22 cellular contexts compared by ENCODE assay signal in genomic region chr12:78007173-78007572, GRCh38.
DNase-seq lines count a peak whose midpoint lies in the region; ATAC-seq, FAIRE-seq and TF ChIP-seq lines count a peak whose summit lies in the region.
"Had no signal": no experiment of that assay in that cellular context is flagged by ENCODE, and none has a peak within 500 bp of the region (broad histone marks: within the 10 kb centered on the region; RNA-seq: fewer than 3 reads in every experiment).

No MANE protein-coding gene starts in this region.

- peaks cover 5% of the 10 kb centered on the region for H3F3A ChIP-seq in SK-N-SH (replicated peaks; ENCODE audit: insufficient read depth)

- DNase-seq in SK-N-SH: no peak
- no peak for DNase-seq in H1 (ENCODE audit: low read depth in 1 of 2, low spot score in 2 of 2)
- DNase-seq in DMS79 treated with DMSO at 0.1 percent for 48 hours (lab: John Stamatoyannopoulos, UW): no peak
- no peak for DNase-seq in NCI-H2081 treated with DMSO at 0.1 percent for 48 hours (lab: John Stamatoyannopoulos, UW)
- DNase-seq: AML-193; Caco-2; Calu3; CD4-positive, alpha-beta T cell; CD8-positive, alpha-beta T cell; DND-41; EL; GDM1 had no signal

- H3K4me2 ChIP-seq in SK-N-SH: no peak overlapping the region
- H3K4me2 ChIP-seq in H1 (ENCODE audit: insufficient read depth in 1 of 2, low read depth in 2 of 2, low read length in 2 of 2): no peak overlapping the region
- H3K4me2 ChIP-seq: A549; BLaER1 treated with 17β-estradiol and CSF1 and Interleukin-3, amounts not matched to agents 10 nM and 100 nM had no signal

- TF ChIP-seq RAD21 in SK-N-SH (IDR thresholded peaks at IDR 0.05; ENCODE audit: low read length): no peak
- no peak for TF ChIP-seq RAD21 in Ishikawa (IDR thresholded peaks at IDR 0.05; ENCODE audit: low read depth)
- no peak for TF ChIP-seq RAD21 in H1 (IDR thresholded peaks at IDR 0.05 in 1 of 2, conservative IDR thresholded peaks at IDR 0.05 in 1 of 2; ENCODE audit: low read depth in 2 of 2, low read length in 2 of 2)

- H3K79me2 ChIP-seq in SK-N-SH (ENCODE audit: insufficient read depth) (peaks cover 12% of the 10 kb centered on the region; the same call in 1 of the 2 replicates), H1 (ENCODE audit: control insufficient read depth in 1 of 2, insufficient read depth in 2 of 2, low read length in 2 of 2) (no peaks in the 10 kb centered on the region)

- no peak overlapping the region for H3K23ac ChIP-seq in H1 (ENCODE audit: insufficient read length)

- no peak for TF ChIP-seq CTCF in SK-N-SH (IDR thresholded peaks at IDR 0.05)
- no peak for TF ChIP-seq CTCF in H1 (IDR thresholded peaks at IDR 0.05; ENCODE audit: control extremely low read depth in 1 of 3, insufficient read depth in 1 of 3, low read depth in 1 of 3, low read length in 3 of 3)

- no peak overlapping the region for H4K8ac ChIP-seq in H1 (ENCODE audit: extremely low read depth, insufficient read depth, low read length)

- TF ChIP-seq POLR2A in H1 (IDR thresholded peaks at IDR 0.05; ENCODE audit: control extremely low read depth in 1 of 2, low read depth in 2 of 2, low read length in 2 of 2): no peak

- H3K9me2 ChIP-seq in SK-N-SH: no peaks in the 10 kb centered on the region

- H2BK15ac ChIP-seq in H1 (ENCODE audit: low read length): no peak overlapping the region

- TF ChIP-seq EP300 in SK-N-SH (IDR thresholded peaks at IDR 0.05; ENCODE audit: borderline replicate concordance in 1 of 2, low read depth in 1 of 2, low read length in 1 of 2): no peak
- no peak for TF ChIP-seq EP300 in Ishikawa (IDR thresholded peaks at IDR 0.05; ENCODE audit: borderline replicate concordance)
- TF ChIP-seq EP300 in H1 (IDR thresholded peaks at IDR 0.05; ENCODE audit: borderline replicate concordance in 1 of 2, low read depth in 2 of 2, low read length in 2 of 2): no peak

- 94% methylated on average over 4 of the region's 4 CpGs for WGBS in SK-N-SH (ENCODE audit: low lambda C conversion rate)
- WGBS in H1 (ENCODE audit: extremely low coverage in 1 of 2, insufficient coverage in 1 of 2, insufficient read length in 1 of 2, insufficient replicate concordance in 2 of 2, low coverage in 1 of 2, low lambda C conversion rate in 2 of 2, missing lambda C conversion rate in 1 of 2), 2 experiments: 96% methylated on average over 4 of the region's 4 CpGs; no CpG with 5 or more reads in 1 of the 2 experiments

- H3K14ac ChIP-seq in H1 (ENCODE audit: insufficient read length): no peak overlapping the region

- no peaks in the 10 kb centered on the region for H3K79me1 ChIP-seq in H1 (ENCODE audit: low read depth, low read length)

- H3K27ac ChIP-seq in SK-N-SH (ENCODE audit: low read depth in 2 of 2, low read length in 1 of 2) (no peak overlapping the region), H1 (ENCODE audit: low read depth, low read length) (no peak overlapping the region)
- H3K27ac ChIP-seq: 22Rv1; A549; BLaER1 treated with 17β-estradiol and CSF1 and Interleukin-3, amounts not matched to agents 10 nM and 100 nM; C4-2B had no signal

- no peak for FAIRE-seq in H1 (lab: Jason Lieb, UNC)
- FAIRE-seq: A549, D721Med, GM12878, GM12892, GM18507 had no signal

- H3K4ac ChIP-seq in H1 (replicated peaks; ENCODE audit: insufficient read length, low read depth, low read length): no peak overlapping the region

- CTCF ChIA-PET in SK-N-SH (lab: Yijun Ruan, JAX): interaction anchor here (0.6 to 1.9 kb wide), 9 partner anchors 14 to 140 kb away, joined by 3 to 7 read pairs (median 3); no protein-coding TSS in a partner anchor
- CTCF ChIA-PET in H1 (lab: Charles Lee; ENCODE audit: partially characterized antibody): interaction anchor here (0.8 to 1.4 kb wide), 2 partner anchors 10 to 518 kb away, joined by 3 to 5 read pairs; no protein-coding TSS in a partner anchor

- no peak for ATAC-seq in SK-N-SH treated with all-trans-retinoic acid at 6 μM for 48 hours
- ATAC-seq: A549; CD8-positive, alpha-beta T cell; GM12878 had no signal

- H2AFZ ChIP-seq in SK-N-SH (ENCODE audit: low read depth) (no peak overlapping the region), H1 (ENCODE audit: low read length) (0 out of 2 replicates have a peak overlapping the region, but pooled peaks have one; percentile 50)

- H4K20me1 ChIP-seq in SK-N-SH (ENCODE audit: insufficient read depth): no peaks in the 10 kb centered on the region
- H4K20me1 ChIP-seq in H1 (replicated peaks in 1 of 2; ENCODE audit: control insufficient read depth in 1 of 2, insufficient read depth in 2 of 2, low read length in 2 of 2): no peaks in the 10 kb centered on the region
- H4K20me1 ChIP-seq: BLaER1 treated with 17β-estradiol and CSF1 and Interleukin-3, amounts not matched to agents 10 nM and 100 nM had no signal

- no peak overlapping the region for H2BK120ac ChIP-seq in H1 (replicated peaks; ENCODE audit: low read depth, low read length)

- H3K23me2 ChIP-seq in H1 (ENCODE audit: low read depth, low read length): no peaks in the 10 kb centered on the region; the same call in 1 of the 2 replicates

- no peak overlapping the region for H2BK20ac ChIP-seq in H1 (ENCODE audit: low read length)

- POLR2A ChIA-PET in SK-N-SH (lab: Yijun Ruan, JAX): no interaction called here
- POLR2A ChIA-PET in H1 (lab: Charles Lee; ENCODE audit: partially characterized antibody): no interaction called here

- H3K4me1 ChIP-seq in SK-N-SH (ENCODE audit: control insufficient read depth in 1 of 2, insufficient read depth in 2 of 2, low read depth in 1 of 2, low read length in 1 of 2) (peaks cover 0 to 3% of the 10 kb centered on the region in 2 experiments; a peak in 3 of 4 replicates), H1 (replicated peaks in 1 of 4; ENCODE audit: control insufficient read depth in 3 of 4, insufficient read depth in 4 of 4, low read length in 3 of 4) (no peaks in the 10 kb centered on the region)
- H3K4me1 ChIP-seq: A549, Caco-2 had no signal

- H2BK5ac ChIP-seq in H1 (ENCODE audit: low read depth, low read length): no peak overlapping the region

- no peak overlapping the region for H4K91ac ChIP-seq in H1 (replicated peaks; ENCODE audit: insufficient read length, low read length)

- no peaks in the 10 kb centered on the region for H3K9me3 ChIP-seq in SK-N-SH
- no peaks in the 10 kb centered on the region for H3K9me3 ChIP-seq in H1 (ENCODE audit: insufficient read depth in 2 of 2, low read depth in 1 of 2, low read length in 1 of 2)
- H3K9me3 ChIP-seq: A549; BLaER1 treated with 17β-estradiol and CSF1 and Interleukin-3, amounts not matched to agents 10 nM and 100 nM; Caco-2 had no signal

- no peak overlapping the region for H4K5ac ChIP-seq in H1 (ENCODE audit: insufficient read length, low read depth, low read length)

- H3K9ac ChIP-seq in SK-N-SH (no peak overlapping the region), H1 (replicated peaks in 1 of 4; ENCODE audit: extremely low read depth in 1 of 4, low read depth in 3 of 4, low read length in 3 of 4) (no peak overlapping the region)
- H3K9ac ChIP-seq: BLaER1 treated with 17β-estradiol and CSF1 and Interleukin-3, amounts not matched to agents 10 nM and 100 nM had no signal

- no peak overlapping the region for H3K18ac ChIP-seq in H1 (ENCODE audit: extremely low read depth, low read length)

- no peak overlapping the region for H3K56ac ChIP-seq in H1 (replicated peaks; ENCODE audit: insufficient read length, low read depth, low read length)

- H2AK5ac ChIP-seq in H1 (ENCODE audit: low read depth, low read length): no peak overlapping the region

- H3K27me3 ChIP-seq in SK-N-SH (ENCODE audit: insufficient read depth) (no peaks in the 10 kb centered on the region), H1 (replicated peaks in 1 of 4; ENCODE audit: control insufficient read depth in 3 of 4, extremely low read depth in 1 of 4, insufficient read depth in 3 of 4, low read length in 3 of 4) (no peaks in the 10 kb centered on the region)
- H3K27me3 ChIP-seq: BLaER1 treated with 17β-estradiol and CSF1 and Interleukin-3, amounts not matched to agents 10 nM and 100 nM had no signal

- H3K36me3 ChIP-seq in SK-N-SH (replicated peaks in 1 of 2; ENCODE audit: control insufficient read depth in 1 of 2, insufficient read depth in 2 of 2, low read length in 1 of 2) (peaks cover 15 to 27% of the 10 kb centered on the region in 2 experiments), H1 (ENCODE audit: control insufficient read depth in 2 of 4, insufficient read depth in 4 of 4, low read length in 3 of 4) (no peaks in the 10 kb centered on the region)
- H3K36me3 ChIP-seq: BLaER1 treated with 17β-estradiol and CSF1 and Interleukin-3, amounts not matched to agents 10 nM and 100 nM had no signal

- no peak overlapping the region for H2BK12ac ChIP-seq in H1 (ENCODE audit: low read depth, low read length)

- no peak overlapping the region for H3K4me3 ChIP-seq in SK-N-SH (ENCODE audit: low read depth in 2 of 2, low read length in 1 of 2)
- no peak overlapping the region for H3K4me3 ChIP-seq in H1 (ENCODE audit: extremely low read depth in 1 of 4, insufficient read depth in 2 of 4, low read depth in 3 of 4, low read length in 4 of 4)
- H3K4me3 ChIP-seq: A549; BLaER1 treated with 17β-estradiol and CSF1 and Interleukin-3, amounts not matched to agents 10 nM and 100 nM; GM12878 had no signal

TF ChIP-seq in SK-N-SH treated with all-trans-retinoic acid at 6 μM for 48 hours, 23 proteins besides CTCF, POLR2A, EP300 and RAD21 (continues in another document):
- TF ChIP-seq PPARA (CRISPR knock-in tag; IDR thresholded peaks at IDR 0.05; ENCODE audit: borderline replicate concordance): no peak
- no peak for TF ChIP-seq OSR1 (CRISPR knock-in tag; IDR thresholded peaks at IDR 0.05)
- TF ChIP-seq ZFP30 (CRISPR knock-in tag; IDR thresholded peaks at IDR 0.05): no peak
- TF ChIP-seq TOX (CRISPR knock-in tag; IDR thresholded peaks at IDR 0.05; ENCODE audit: borderline replicate concordance): no peak
- TF ChIP-seq ISL1 (CRISPR knock-in tag; IDR thresholded peaks at IDR 0.05): no peak
- TF ChIP-seq RARB (CRISPR knock-in tag; IDR thresholded peaks at IDR 0.05): no peak
- TF ChIP-seq CSDC2 (CRISPR knock-in tag; IDR thresholded peaks at IDR 0.05): no peak

TF ChIP-seq in Ishikawa, 13 proteins besides CTCF, POLR2A, EP300 and RAD21 (continues in another document):
- no peak for TF ChIP-seq FOXM1 (IDR thresholded peaks at IDR 0.05; ENCODE audit: borderline replicate concordance, low read depth)
- TF ChIP-seq YY1 (IDR thresholded peaks at IDR 0.05; ENCODE audit: low read depth): no peak
- TF ChIP-seq NFIC (IDR thresholded peaks at IDR 0.05): no peak

TF ChIP-seq in H1, 55 proteins besides CTCF, POLR2A, EP300 and RAD21 (continues in another document):
- TF ChIP-seq SP4 (IDR thresholded peaks at IDR 0.05; ENCODE audit: low read length): no peak
- TF ChIP-seq MAX (IDR thresholded peaks at IDR 0.05): no peak
